24 cellular contexts compared by ENCODE assay signal in the genomic region with DNA sequence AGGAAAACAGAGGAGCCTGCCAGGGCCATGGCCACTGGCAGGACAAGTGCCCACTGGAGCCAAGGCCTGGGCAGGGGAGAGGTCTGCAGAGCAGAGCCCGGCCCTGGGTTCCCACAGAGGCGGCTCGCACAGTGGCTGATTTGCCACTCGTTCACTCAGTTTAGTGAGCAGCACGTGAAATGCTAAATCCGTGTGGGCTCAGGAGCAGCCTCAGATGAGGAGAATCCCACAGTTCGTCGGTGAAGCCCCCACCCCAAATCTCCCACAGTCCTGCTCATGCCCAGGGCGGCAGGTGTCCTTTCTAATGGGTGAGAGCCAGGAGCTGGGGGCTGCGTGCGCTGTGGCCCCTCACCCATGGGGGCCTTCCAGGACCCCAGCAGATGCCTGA.
DNase-seq lines count a peak whose midpoint lies in the region; ATAC-seq and TF ChIP-seq lines count a peak whose summit lies in the region.
"Had no signal": no experiment of that assay in that cellular context is flagged by ENCODE, and none has a peak within 500 bp of the region (broad histone marks: within the 10 kb centered on the region; RNA-seq: fewer than 3 reads in every experiment).

No MANE protein-coding gene starts in this region.

- H3K4me2 ChIP-seq in BLaER1 (peak overlapping the region; percentile 96), hepatocyte (no peak overlapping the region), osteoblast (ENCODE audit: insufficient read depth, low read length) (no peak overlapping the region)

- peak overlapping the region; percentile 91 for H3K27ac ChIP-seq in BLaER1
- no peak overlapping the region for H3K27ac ChIP-seq in hepatocyte
- H3K27ac ChIP-seq in osteoblast (ENCODE audit: low read depth, low read length), result no peak overlapping the region
- peak overlapping the region in 1 of 4 donors; percentile 33 for H3K27ac ChIP-seq in tibial nerve
- H3K27ac ChIP-seq: GM23248, SJCRH30 had no signal

- H4K20me1 ChIP-seq in BLaER1 (no peaks in the 10 kb centered on the region), hepatocyte (ENCODE audit: insufficient read depth, poor library complexity, severe bottlenecking) (no peaks in the 10 kb centered on the region), osteoblast (ENCODE audit: insufficient read depth, low read length) (no peaks in the 10 kb centered on the region)

- H3K27me3 ChIP-seq in BLaER1 (no peaks in the 10 kb centered on the region), H7 (ENCODE audit: control insufficient read depth, insufficient read depth, low read length) (no peaks in the 10 kb centered on the region), hepatocyte (no peaks in the 10 kb centered on the region), osteoblast (ENCODE audit: insufficient read depth, low read length) (peaks cover 8% of the 10 kb centered on the region), tibial nerve (no peaks in the 10 kb centered on the region)
- H3K27me3 ChIP-seq: BE2C, SJCRH30 had no signal

- peaks cover 100% of the 10 kb centered on the region for H3K4me1 ChIP-seq in BLaER1
- peaks cover 37% of the 10 kb centered on the region for H3K4me1 ChIP-seq in hepatocyte (ENCODE audit: insufficient read depth)
- H3K4me1 ChIP-seq in osteoblast (ENCODE audit: insufficient read depth, low read length), result peaks cover 32% of the 10 kb centered on the region
- peaks cover 0 to 93% (median 18%) of the 10 kb centered on the region in 4 donors for H3K4me1 ChIP-seq in tibial nerve
- H3K4me1 ChIP-seq: BE2C had no signal

- H3K4me3 ChIP-seq in BLaER1 (no peak overlapping the region), H7 (ENCODE audit: insufficient read depth, low read depth, low read length) (no peak overlapping the region), hepatocyte (no peak overlapping the region), osteoblast (ENCODE audit: insufficient read depth, low read length) (no peak overlapping the region), tibial nerve (no peak overlapping the region)
- H3K4me3 ChIP-seq: GM12878, GM23248, SJCRH30 had no signal

- ATAC-seq in GM18505 (IDR thresholded peaks at IDR 0.05; ENCODE audit: unreplicated experiment), result no peak
- ATAC-seq: GM12878 had no signal

- no peaks in the 10 kb centered on the region for H3K9me2 ChIP-seq in hepatocyte (replicated peaks; ENCODE audit: insufficient read depth)

- H2AFZ ChIP-seq in hepatocyte (no peak overlapping the region), osteoblast (ENCODE audit: low read length) (no peak overlapping the region)
- H2AFZ ChIP-seq: GM23248 had no signal

- H3K9me3 ChIP-seq in BLaER1 (no peaks in the 10 kb centered on the region), hepatocyte (ENCODE audit: low read depth) (no peaks in the 10 kb centered on the region), osteoblast (ENCODE audit: low read depth, low read length) (no peaks in the 10 kb centered on the region), tibial nerve (no peaks in the 10 kb centered on the region)
- H3K9me3 ChIP-seq: BE2C, SJCRH30 had no signal

- peak; percentile 50 for DNase-seq in H7
- DNase-seq in hepatocyte (ENCODE audit: low spot score), result peak; percentile 1
- peak; percentile 49 for DNase-seq in osteoblast (ENCODE audit: insufficient read length, low spot score, missing footprints)
- no peak for DNase-seq in stimulated activated CD8-positive, alpha-beta memory T cell treated with anti-CD3 and anti-CD28 coated beads, Interleukin-4, amount 100 ng/mL, for 48 hours
- no peak for DNase-seq in NCI-H510A (lab: John Stamatoyannopoulos, UW)
- DNase-seq in tibial nerve (ENCODE audit: low spot score in 2 of 2), result no peak
- DNase-seq: BE2C; CD4-positive, alpha-beta T cell; COR-L47; DMS 273 treated with DMSO at 0.1 percent for 48 hours; DMS79 treated with DMSO at 0.1 percent for 48 hours; GM23248; HCEC 1CT; Karpas-422; MV-4-11; NCI-H1105 treated with DMSO at 0.1 percent for 48 hours; NCI-H2029 treated with DMSO at 0.1 percent for 48 hours; NCI-H345; NCI-H526; OCI-M1; SJCRH30 had no signal

- H3K79me2 ChIP-seq in hepatocyte, result no peaks in the 10 kb centered on the region
- H3K79me2 ChIP-seq in osteoblast (ENCODE audit: insufficient read depth, low read length), result no peaks in the 10 kb centered on the region

- peak overlapping the region; percentile 66 for H3K9ac ChIP-seq in BLaER1
- H3K9ac ChIP-seq: GM23248 had no signal

- TF ChIP-seq EP300 in tibial nerve (IDR thresholded peaks at IDR 0.05), result no peak

- no peak for TF ChIP-seq POLR2A in tibial nerve (IDR thresholded peaks at IDR 0.05)
- no peak for TF ChIP-seq POLR2A in GM18505 (IDR thresholded peaks at IDR 0.05; ENCODE audit: borderline replicate concordance, extremely low read depth, insufficient read depth, insufficient read length)

- no peak for TF ChIP-seq CTCF in hepatocyte (IDR thresholded peaks at IDR 0.05; ENCODE audit: poor library complexity)
- TF ChIP-seq CTCF in osteoblast (IDR thresholded peaks at IDR 0.05; ENCODE audit: extremely low read depth, low read depth, low read length), result no peak
- no peak for TF ChIP-seq CTCF in tibial nerve (IDR thresholded peaks at IDR 0.05)

- 96% methylated on average over 11 of the region's 11 CpGs for WGBS in hepatocyte (ENCODE audit: low lambda C conversion rate, missing lambda C conversion rate)
- 86 to 92% methylated on average over 11 of the region's 11 CpGs for WGBS in tibial nerve, 2 donors

- H3K36me3 ChIP-seq in BLaER1, result no peaks in the 10 kb centered on the region
- no peaks in the 10 kb centered on the region for H3K36me3 ChIP-seq in H7 (replicated peaks; ENCODE audit: control insufficient read depth, insufficient read depth, low read length)
- no peaks in the 10 kb centered on the region for H3K36me3 ChIP-seq in hepatocyte (replicated peaks; ENCODE audit: insufficient read depth, low read depth)
- H3K36me3 ChIP-seq in osteoblast (ENCODE audit: insufficient read depth, low read length), result no peaks in the 10 kb centered on the region
- H3K36me3 ChIP-seq in tibial nerve, result no peaks in the 10 kb centered on the region
- H3K36me3 ChIP-seq: BE2C, SJCRH30 had no signal

Comparison
In these comparisons a context has a peak if more than half of its experiments do, and no peak if none do; other contexts are left out.
1. DNase-seq: peak in H7 (single experiment), hepatocyte (single experiment) and osteoblast (single experiment); none in stimulated activated CD8-positive, alpha-beta memory T cell treated with anti-CD3 and anti-CD28 coated beads, Interleukin-4, amount 100 ng/mL, for 48 hours (single experiment), NCI-H510A (single experiment) and tibial nerve (0 of 2).